In genomic region chr2:54077088-54077900, GRCh38 we compare ENCODE assay signal across 1 cellular context.
TF ChIP-seq lines count a peak whose summit lies in the region.

No MANE protein-coding gene starts in this region.

TF ChIP-seq in K562, 482 proteins besides CTCF, POLR2A, EP300 and RAD21 (continued from another document and continues in another):
- TF ChIP-seq E2F8 (IDR thresholded peaks at IDR 0.05; ENCODE audit: low read depth, partially characterized antibody) (peak; percentile 25), SMAD4 (CRISPR knock-in tag; conservative IDR thresholded peaks at IDR 0.05) (peak; percentile 94), ZNF766 (CRISPR knock-in tag; conservative IDR thresholded peaks at IDR 0.05) (peak; percentile 84), CGGBP1 (CRISPR knock-in tag; IDR thresholded peaks at IDR 0.05) (no peak), ZNF644 (tag; IDR thresholded peaks at IDR 0.05; ENCODE audit: low read depth) (peak; percentile 60; the same call in 1 of the 2 replicates), PHF21A (IDR thresholded peaks at IDR 0.05; ENCODE audit: borderline replicate concordance, low read depth) (peak; percentile 32; the same call in 1 of the 2 replicates), ATF7 (IDR thresholded peaks at IDR 0.05) (peak; percentile 67), CBX1 (IDR thresholded peaks at IDR 0.05; ENCODE audit: low read depth) (peak; percentile 99), ZNF165 (CRISPR knock-in tag; IDR thresholded peaks at IDR 0.05; ENCODE audit: borderline replicate concordance) (no peak), NCOA2 (IDR thresholded peaks at IDR 0.05; ENCODE audit: partially characterized antibody in 2 of 2) (peak in 1 of 2 experiments; percentile 33), HNRNPH1 (optimal IDR thresholded peaks at IDR 0.05; ENCODE audit: low read depth, low read length) (no peak), HMG20A (CRISPR knock-in tag; conservative IDR thresholded peaks at IDR 0.05) (no peak), BDP1 (IDR thresholded peaks at IDR 0.05; ENCODE audit: insufficient read depth, insufficient read length) (no peak), BMI1 (IDR thresholded peaks at IDR 0.05; ENCODE audit: low read length) (no peak), ZNF280A (IDR thresholded peaks at IDR 0.05; ENCODE audit: low read depth, partially characterized antibody) (peak; percentile 92), PTBP1 (IDR thresholded peaks at IDR 0.05; ENCODE audit: low read depth, low read length) (no peak), DNMT1 (IDR thresholded peaks at IDR 0.05) (no peak), PHB2 (IDR thresholded peaks at IDR 0.05; ENCODE audit: low read depth) (peak; percentile 84), ZEB2 (IDR thresholded peaks at IDR 0.05) (peak; percentile 90), ESRRA (IDR thresholded peaks at IDR 0.05; ENCODE audit: borderline replicate concordance, low read depth) (peak; percentile 60; the same call in 1 of the 2 replicates), TCF3 (CRISPR knock-in tag; IDR thresholded peaks at IDR 0.05) (peak; percentile 97), SMARCA4 (IDR thresholded peaks at IDR 0.05) (peak; percentile 95), GTF2E2 (tag; IDR thresholded peaks at IDR 0.05) (0 out of 2 replicates have a peak, but pooled peaks have one; percentile 21), TRIM28 (IDR thresholded peaks at IDR 0.05) (peak; percentile 99), ZBTB26 (CRISPR knock-in tag; IDR thresholded peaks at IDR 0.05) (no peak), MEF2A (IDR thresholded peaks at IDR 0.05; ENCODE audit: control insufficient read depth, low read depth, low read length) (peak; percentile 45; the same call in 1 of the 2 replicates), RCOR1 (IDR thresholded peaks at IDR 0.05; ENCODE audit: borderline replicate concordance in 1 of 2, low read depth in 2 of 2, low read length in 2 of 2) (peak in 1 of 2 experiments; percentile 82; a peak in 3 of 4 replicates), NR1H2 (CRISPR knock-in tag; IDR thresholded peaks at IDR 0.05) (no peak), GATA2 (CRISPR knock-in tag; IDR thresholded peaks at IDR 0.05) (peak; percentile 94), TAF9B (IDR thresholded peaks at IDR 0.05; ENCODE audit: partially characterized antibody) (no peak), ZBED1 (IDR thresholded peaks at IDR 0.05) (peak; percentile 85; the same call in 1 of the 2 replicates), MTA2 (IDR thresholded peaks at IDR 0.05; ENCODE audit: low read depth) (peak; percentile 93), ARNT (IDR thresholded peaks at IDR 0.05) (peak in 1 of 2 experiments; percentile 87; a peak in 2 of 4 replicates), ZNF184 (CRISPR knock-in tag; IDR thresholded peaks at IDR 0.05) (no peak), ZNF3 (CRISPR knock-in tag; IDR thresholded peaks at IDR 0.05) (peak; percentile 58; the same call in 1 of the 2 replicates), ZNF445 (CRISPR knock-in tag; IDR thresholded peaks at IDR 0.05; ENCODE audit: low read depth) (no peak; the same call in 1 of the 2 replicates), SFPQ (IDR thresholded peaks at IDR 0.05; ENCODE audit: low read depth, low read length) (no peak), PBX2 (CRISPR knock-in tag; IDR thresholded peaks at IDR 0.05; ENCODE audit: low read depth) (no peak), PBX2 (tag; conservative IDR thresholded peaks at IDR 0.05; ENCODE audit: low read depth) (peak; percentile 35; the same call in 1 of the 2 replicates), HES1 (IDR thresholded peaks at IDR 0.05; ENCODE audit: low read depth) (0 out of 2 replicates have a peak, but pooled peaks have one; percentile 8), THRAP3 (IDR thresholded peaks at IDR 0.05; ENCODE audit: borderline replicate concordance) (no peak), DPF2 (IDR thresholded peaks at IDR 0.05) (peak; percentile 95), FOSL1 (tag; conservative IDR thresholded peaks at IDR 0.05) (peak; percentile 64), ARID3A (IDR thresholded peaks at IDR 0.05; ENCODE audit: borderline replicate concordance, low read depth, low read length) (peak; percentile 91), HMGN3 (IDR thresholded peaks at IDR 0.05; ENCODE audit: borderline replicate concordance, extremely low read depth, insufficient read length, low read depth, low read length) (peak; percentile 52), L3MBTL2 (IDR thresholded peaks at IDR 0.05) (peak; percentile 35; the same call in 1 of the 2 replicates), NR0B1 (IDR thresholded peaks at IDR 0.05; ENCODE audit: partially characterized antibody) (no peak), SREBF1 (IDR thresholded peaks at IDR 0.05; ENCODE audit: borderline replicate concordance, low read depth, low read length) (no peak), ZBTB33 (CRISPR knock-in tag; IDR thresholded peaks at IDR 0.05) (peak; percentile 59; the same call in 1 of the 2 replicates), NCOA1 (IDR thresholded peaks at IDR 0.05; ENCODE audit: low read depth) (peak; percentile 89; the same call in 1 of the 2 replicates), DACH1 (IDR thresholded peaks at IDR 0.05; ENCODE audit: partially characterized antibody) (peak; percentile 59), ZKSCAN1 (IDR thresholded peaks at IDR 0.05; ENCODE audit: low read depth, low read length) (0 out of 2 replicates have a peak, but pooled peaks have one; percentile 58), RBBP5 (IDR thresholded peaks at IDR 0.05; ENCODE audit: borderline replicate concordance, insufficient read depth, low read length, poor library complexity, severe bottlenecking) (peak; percentile 19)
